Comparison of ENCODE assay signal across 28 cellular contexts in the genomic region with DNA sequence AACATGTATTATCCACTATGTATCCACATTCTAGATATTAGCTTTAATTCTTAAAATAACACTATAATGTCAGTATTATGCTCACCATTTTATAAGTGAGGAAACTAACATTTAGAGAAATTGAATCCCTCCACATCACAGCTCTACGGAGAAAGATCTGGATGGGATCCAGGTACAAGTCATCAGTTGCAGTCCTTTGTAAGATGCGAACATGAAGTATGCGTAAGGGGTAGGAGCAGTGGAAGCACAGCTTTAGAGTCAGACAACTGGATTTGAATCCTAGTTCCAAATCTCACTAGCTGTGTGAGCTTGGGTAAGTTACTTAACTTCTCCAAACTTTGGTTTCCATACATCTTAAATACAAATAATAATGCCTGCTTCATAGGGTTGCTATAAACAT.
"Had no signal": no experiment of that assay in that cellular context is flagged by ENCODE, and none has a peak within 500 bp of the region (broad histone marks: within the 10 kb centered on the region; RNA-seq: fewer than 3 reads in every experiment).

No MANE protein-coding gene starts in this region.

- ATAC-seq: activated CD4-positive, alpha-beta T cell treated with anti-CD3 and anti-CD28 coated beads for 36 hours; activated CD8-positive, alpha-beta memory T cell treated with anti-CD3 and anti-CD28 coated beads, Interleukin-2, amount 10 ng/mL, durations not matched to agents 7 days and 5 days; activated CD8-positive, alpha-beta T cell treated with anti-CD3 and anti-CD28 coated beads, Interleukin-2, amount 10 ng/mL, durations not matched to agents 7 days and 5 days; activated naive CD4-positive, alpha-beta T cell treated with anti-CD3 and anti-CD28 coated beads, Interleukin-2, amount 50 U/mL, for 72 hours; foreskin keratinocyte; gastrocnemius medialis; T-helper 17 cell had no signal

- H3K9me3 ChIP-seq: ascending aorta, breast epithelium, colonic mucosa, esophagus squamous epithelium, gastrocnemius medialis, heart left ventricle had no signal

- DNase-seq: activated CD4-positive, alpha-beta memory T cell treated with anti-CD3 and anti-CD28 coated beads for 36 hours; activated CD4-positive, alpha-beta T cell treated with anti-CD3 and anti-CD28 coated beads for 36 hours; activated CD4-positive, alpha-beta T cell treated with anti-CD3 and anti-CD28 coated beads, Interleukin-2, amount 10 ng/mL, durations not matched to agents 24 days and 14 days; activated CD4-positive, CD25-positive, alpha-beta regulatory T cell; activated CD4-positive, CD25-positive, alpha-beta regulatory T cell treated with anti-CD3 and anti-CD28 coated beads, Interleukin-2, amount 50 U/mL, for 72 hours; activated CD8-positive, alpha-beta memory T cell treated with anti-CD3 and anti-CD28 coated beads, Interleukin-2, amount 10 ng/mL, durations not matched to agents 7 days and 5 days; activated CD8-positive, alpha-beta memory T cell treated with anti-CD3 and anti-CD28 coated beads, Interleukin-2, amount 50 U/mL, for 4 hours; activated CD8-positive, alpha-beta T cell treated with anti-CD3 and anti-CD28 coated beads, Interleukin-2, amount 10 ng/mL, durations not matched to agents 7 days and 5 days; activated effector memory CD4-positive, alpha-beta T cell treated with anti-CD3 and anti-CD28 coated beads, Interleukin-2, amount 50 U/mL, for 16 hours; activated naive CD4-positive, alpha-beta T cell treated with anti-CD3 and anti-CD28 coated beads for 36 hours; activated naive CD8-positive, alpha-beta T cell treated with anti-CD3 and anti-CD28 coated beads, Interleukin-2, amount 10 ng/mL, durations not matched to agents 7 days and 5 days; activated T-cell treated with anti-CD3 and anti-CD28 coated beads, Interleukin-2, amount 50 U/mL, for 1 hour; activated T-cell treated with anti-CD3 and anti-CD28 coated beads, Interleukin-2, amount 50 U/mL, for 48 hours; caudate nucleus; colonic mucosa; effector CD8-positive, alpha-beta T cell; esophagus squamous epithelium; foreskin keratinocyte; gastrocnemius medialis; glutamatergic neuron; T-helper 1 cell; T-helper 17 cell; T1000 had no signal

- H3K27ac ChIP-seq: ascending aorta, breast epithelium, colonic mucosa, epithelial cell of prostate, esophagus squamous epithelium, foreskin keratinocyte, gastrocnemius medialis had no signal

- H3K4me1 ChIP-seq: ascending aorta, breast epithelium, colonic mucosa, esophagus squamous epithelium, foreskin keratinocyte, gastrocnemius medialis had no signal

- H3K4me3 ChIP-seq: ascending aorta, breast epithelium, colonic mucosa, esophagus squamous epithelium, gastrocnemius medialis, heart left ventricle had no signal

- H3K36me3 ChIP-seq: ascending aorta, breast epithelium, colonic mucosa, esophagus squamous epithelium, gastrocnemius medialis had no signal

- H3K27me3 ChIP-seq: ascending aorta, breast epithelium, colonic mucosa, gastrocnemius medialis, heart left ventricle had no signal
